ENCODE assay signal across 1 cellular context in the genomic region with DNA sequence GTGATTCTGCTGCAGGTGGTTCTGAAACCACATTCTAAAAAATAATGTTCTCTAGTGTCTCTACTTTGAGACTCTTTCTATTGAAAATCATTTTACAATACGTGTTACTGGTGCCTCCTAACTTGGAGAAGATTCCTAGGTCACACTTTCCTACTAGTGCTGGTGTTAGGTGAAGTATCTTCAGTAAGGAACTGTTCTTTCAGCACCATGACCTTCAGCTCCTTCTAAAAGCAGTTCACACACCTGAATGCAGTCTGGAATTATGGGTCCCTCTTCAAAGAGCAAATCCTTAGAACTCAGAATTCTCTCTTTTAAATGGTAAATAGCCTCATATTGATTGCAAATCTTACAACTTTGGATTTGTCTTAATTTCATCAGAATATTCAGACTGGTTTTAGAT.
TF ChIP-seq lines count a peak whose summit lies in the region.

No MANE protein-coding gene starts in this region.

TF ChIP-seq in HepG2, 621 proteins besides CTCF, POLR2A, EP300 and RAD21 (continued from another document):
- TF ChIP-seq, protein P1, sequence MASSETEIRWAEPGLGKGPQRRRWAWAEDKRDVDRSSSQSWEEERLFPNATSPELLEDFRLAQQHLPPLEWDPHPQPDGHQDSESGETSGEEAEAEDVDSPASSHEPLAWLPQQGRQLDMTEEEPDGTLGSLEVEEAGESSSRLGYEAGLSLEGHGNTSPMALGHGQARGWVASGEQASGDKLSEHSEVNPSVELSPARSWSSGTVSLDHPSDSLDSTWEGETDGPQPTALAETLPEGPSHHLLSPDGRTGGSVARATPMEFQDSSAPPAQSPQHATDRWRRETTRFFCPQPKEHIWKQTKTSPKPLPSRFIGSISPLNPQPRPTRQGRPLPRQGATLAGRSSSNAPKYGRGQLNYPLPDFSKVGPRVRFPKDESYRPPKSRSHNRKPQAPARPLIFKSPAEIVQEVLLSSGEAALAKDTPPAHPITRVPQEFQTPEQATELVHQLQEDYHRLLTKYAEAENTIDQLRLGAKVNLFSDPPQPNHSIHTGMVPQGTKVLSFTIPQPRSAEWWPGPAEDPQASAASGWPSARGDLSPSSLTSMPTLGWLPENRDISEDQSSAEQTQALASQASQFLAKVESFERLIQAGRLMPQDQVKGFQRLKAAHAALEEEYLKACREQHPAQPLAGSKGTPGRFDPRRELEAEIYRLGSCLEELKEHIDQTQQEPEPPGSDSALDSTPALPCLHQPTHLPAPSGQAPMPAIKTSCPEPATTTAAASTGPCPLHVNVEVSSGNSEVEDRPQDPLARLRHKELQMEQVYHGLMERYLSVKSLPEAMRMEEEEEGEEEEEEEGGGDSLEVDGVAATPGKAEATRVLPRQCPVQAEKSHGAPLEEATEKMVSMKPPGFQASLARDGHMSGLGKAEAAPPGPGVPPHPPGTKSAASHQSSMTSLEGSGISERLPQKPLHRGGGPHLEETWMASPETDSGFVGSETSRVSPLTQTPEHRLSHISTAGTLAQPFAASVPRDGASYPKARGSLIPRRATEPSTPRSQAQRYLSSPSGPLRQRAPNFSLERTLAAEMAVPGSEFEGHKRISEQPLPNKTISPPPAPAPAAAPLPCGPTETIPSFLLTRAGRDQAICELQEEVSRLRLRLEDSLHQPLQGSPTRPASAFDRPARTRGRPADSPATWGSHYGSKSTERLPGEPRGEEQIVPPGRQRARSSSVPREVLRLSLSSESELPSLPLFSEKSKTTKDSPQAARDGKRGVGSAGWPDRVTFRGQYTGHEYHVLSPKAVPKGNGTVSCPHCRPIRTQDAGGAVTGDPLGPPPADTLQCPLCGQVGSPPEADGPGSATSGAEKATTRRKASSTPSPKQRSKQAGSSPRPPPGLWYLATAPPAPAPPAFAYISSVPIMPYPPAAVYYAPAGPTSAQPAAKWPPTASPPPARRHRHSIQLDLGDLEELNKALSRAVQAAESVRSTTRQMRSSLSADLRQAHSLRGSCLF (CRISPR knock-in tag; IDR thresholded peaks at IDR 0.05; ENCODE audit: borderline replicate concordance), result no peak
- TF ChIP-seq, protein P2, sequence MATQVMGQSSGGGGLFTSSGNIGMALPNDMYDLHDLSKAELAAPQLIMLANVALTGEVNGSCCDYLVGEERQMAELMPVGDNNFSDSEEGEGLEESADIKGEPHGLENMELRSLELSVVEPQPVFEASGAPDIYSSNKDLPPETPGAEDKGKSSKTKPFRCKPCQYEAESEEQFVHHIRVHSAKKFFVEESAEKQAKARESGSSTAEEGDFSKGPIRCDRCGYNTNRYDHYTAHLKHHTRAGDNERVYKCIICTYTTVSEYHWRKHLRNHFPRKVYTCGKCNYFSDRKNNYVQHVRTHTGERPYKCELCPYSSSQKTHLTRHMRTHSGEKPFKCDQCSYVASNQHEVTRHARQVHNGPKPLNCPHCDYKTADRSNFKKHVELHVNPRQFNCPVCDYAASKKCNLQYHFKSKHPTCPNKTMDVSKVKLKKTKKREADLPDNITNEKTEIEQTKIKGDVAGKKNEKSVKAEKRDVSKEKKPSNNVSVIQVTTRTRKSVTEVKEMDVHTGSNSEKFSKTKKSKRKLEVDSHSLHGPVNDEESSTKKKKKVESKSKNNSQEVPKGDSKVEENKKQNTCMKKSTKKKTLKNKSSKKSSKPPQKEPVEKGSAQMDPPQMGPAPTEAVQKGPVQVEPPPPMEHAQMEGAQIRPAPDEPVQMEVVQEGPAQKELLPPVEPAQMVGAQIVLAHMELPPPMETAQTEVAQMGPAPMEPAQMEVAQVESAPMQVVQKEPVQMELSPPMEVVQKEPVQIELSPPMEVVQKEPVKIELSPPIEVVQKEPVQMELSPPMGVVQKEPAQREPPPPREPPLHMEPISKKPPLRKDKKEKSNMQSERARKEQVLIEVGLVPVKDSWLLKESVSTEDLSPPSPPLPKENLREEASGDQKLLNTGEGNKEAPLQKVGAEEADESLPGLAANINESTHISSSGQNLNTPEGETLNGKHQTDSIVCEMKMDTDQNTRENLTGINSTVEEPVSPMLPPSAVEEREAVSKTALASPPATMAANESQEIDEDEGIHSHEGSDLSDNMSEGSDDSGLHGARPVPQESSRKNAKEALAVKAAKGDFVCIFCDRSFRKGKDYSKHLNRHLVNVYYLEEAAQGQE (IDR thresholded peaks at IDR 0.05; ENCODE audit: borderline replicate concordance in 1 of 2, low read depth in 1 of 2, low read length in 2 of 2), result peak in 1 of 2 experiments; percentile 65; a peak in 2 of 4 replicates
- TF ChIP-seq ZNF207 (IDR thresholded peaks at IDR 0.05; ENCODE audit: borderline replicate concordance) (no peak), GFI1 (CRISPR knock-in tag; IDR thresholded peaks at IDR 0.05; ENCODE audit: borderline replicate concordance) (no peak), ZNF138 (CRISPR knock-in tag; IDR thresholded peaks at IDR 0.05; ENCODE audit: low read depth) (no peak), MIER2 (CRISPR knock-in tag; IDR thresholded peaks at IDR 0.05) (0 out of 2 replicates have a peak, but pooled peaks have one; percentile 28)
- TF ChIP-seq, protein P3, sequence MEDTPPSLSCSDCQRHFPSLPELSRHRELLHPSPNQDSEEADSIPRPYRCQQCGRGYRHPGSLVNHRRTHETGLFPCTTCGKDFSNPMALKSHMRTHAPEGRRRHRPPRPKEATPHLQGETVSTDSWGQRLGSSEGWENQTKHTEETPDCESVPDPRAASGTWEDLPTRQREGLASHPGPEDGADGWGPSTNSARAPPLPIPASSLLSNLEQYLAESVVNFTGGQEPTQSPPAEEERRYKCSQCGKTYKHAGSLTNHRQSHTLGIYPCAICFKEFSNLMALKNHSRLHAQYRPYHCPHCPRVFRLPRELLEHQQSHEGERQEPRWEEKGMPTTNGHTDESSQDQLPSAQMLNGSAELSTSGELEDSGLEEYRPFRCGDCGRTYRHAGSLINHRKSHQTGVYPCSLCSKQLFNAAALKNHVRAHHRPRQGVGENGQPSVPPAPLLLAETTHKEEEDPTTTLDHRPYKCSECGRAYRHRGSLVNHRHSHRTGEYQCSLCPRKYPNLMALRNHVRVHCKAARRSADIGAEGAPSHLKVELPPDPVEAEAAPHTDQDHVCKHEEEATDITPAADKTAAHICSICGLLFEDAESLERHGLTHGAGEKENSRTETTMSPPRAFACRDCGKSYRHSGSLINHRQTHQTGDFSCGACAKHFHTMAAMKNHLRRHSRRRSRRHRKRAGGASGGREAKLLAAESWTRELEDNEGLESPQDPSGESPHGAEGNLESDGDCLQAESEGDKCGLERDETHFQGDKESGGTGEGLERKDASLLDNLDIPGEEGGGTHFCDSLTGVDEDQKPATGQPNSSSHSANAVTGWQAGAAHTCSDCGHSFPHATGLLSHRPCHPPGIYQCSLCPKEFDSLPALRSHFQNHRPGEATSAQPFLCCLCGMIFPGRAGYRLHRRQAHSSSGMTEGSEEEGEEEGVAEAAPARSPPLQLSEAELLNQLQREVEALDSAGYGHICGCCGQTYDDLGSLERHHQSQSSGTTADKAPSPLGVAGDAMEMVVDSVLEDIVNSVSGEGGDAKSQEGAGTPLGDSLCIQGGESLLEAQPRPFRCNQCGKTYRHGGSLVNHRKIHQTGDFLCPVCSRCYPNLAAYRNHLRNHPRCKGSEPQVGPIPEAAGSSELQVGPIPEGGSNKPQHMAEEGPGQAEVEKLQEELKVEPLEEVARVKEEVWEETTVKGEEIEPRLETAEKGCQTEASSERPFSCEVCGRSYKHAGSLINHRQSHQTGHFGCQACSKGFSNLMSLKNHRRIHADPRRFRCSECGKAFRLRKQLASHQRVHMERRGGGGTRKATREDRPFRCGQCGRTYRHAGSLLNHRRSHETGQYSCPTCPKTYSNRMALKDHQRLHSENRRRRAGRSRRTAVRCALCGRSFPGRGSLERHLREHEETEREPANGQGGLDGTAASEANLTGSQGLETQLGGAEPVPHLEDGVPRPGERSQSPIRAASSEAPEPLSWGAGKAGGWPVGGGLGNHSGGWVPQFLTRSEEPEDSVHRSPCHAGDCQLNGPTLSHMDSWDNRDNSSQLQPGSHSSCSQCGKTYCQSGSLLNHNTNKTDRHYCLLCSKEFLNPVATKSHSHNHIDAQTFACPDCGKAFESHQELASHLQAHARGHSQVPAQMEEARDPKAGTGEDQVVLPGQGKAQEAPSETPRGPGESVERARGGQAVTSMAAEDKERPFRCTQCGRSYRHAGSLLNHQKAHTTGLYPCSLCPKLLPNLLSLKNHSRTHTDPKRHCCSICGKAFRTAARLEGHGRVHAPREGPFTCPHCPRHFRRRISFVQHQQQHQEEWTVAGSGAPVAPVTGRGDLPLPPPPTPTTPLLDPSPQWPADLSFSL (CRISPR knock-in tag; IDR thresholded peaks at IDR 0.05), result no peak
- TF ChIP-seq, protein P4, sequence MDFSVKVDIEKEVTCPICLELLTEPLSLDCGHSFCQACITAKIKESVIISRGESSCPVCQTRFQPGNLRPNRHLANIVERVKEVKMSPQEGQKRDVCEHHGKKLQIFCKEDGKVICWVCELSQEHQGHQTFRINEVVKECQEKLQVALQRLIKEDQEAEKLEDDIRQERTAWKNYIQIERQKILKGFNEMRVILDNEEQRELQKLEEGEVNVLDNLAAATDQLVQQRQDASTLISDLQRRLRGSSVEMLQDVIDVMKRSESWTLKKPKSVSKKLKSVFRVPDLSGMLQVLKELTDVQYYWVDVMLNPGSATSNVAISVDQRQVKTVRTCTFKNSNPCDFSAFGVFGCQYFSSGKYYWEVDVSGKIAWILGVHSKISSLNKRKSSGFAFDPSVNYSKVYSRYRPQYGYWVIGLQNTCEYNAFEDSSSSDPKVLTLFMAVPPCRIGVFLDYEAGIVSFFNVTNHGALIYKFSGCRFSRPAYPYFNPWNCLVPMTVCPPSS (IDR thresholded peaks at IDR 0.05), result no peak
- TF ChIP-seq, protein P5, sequence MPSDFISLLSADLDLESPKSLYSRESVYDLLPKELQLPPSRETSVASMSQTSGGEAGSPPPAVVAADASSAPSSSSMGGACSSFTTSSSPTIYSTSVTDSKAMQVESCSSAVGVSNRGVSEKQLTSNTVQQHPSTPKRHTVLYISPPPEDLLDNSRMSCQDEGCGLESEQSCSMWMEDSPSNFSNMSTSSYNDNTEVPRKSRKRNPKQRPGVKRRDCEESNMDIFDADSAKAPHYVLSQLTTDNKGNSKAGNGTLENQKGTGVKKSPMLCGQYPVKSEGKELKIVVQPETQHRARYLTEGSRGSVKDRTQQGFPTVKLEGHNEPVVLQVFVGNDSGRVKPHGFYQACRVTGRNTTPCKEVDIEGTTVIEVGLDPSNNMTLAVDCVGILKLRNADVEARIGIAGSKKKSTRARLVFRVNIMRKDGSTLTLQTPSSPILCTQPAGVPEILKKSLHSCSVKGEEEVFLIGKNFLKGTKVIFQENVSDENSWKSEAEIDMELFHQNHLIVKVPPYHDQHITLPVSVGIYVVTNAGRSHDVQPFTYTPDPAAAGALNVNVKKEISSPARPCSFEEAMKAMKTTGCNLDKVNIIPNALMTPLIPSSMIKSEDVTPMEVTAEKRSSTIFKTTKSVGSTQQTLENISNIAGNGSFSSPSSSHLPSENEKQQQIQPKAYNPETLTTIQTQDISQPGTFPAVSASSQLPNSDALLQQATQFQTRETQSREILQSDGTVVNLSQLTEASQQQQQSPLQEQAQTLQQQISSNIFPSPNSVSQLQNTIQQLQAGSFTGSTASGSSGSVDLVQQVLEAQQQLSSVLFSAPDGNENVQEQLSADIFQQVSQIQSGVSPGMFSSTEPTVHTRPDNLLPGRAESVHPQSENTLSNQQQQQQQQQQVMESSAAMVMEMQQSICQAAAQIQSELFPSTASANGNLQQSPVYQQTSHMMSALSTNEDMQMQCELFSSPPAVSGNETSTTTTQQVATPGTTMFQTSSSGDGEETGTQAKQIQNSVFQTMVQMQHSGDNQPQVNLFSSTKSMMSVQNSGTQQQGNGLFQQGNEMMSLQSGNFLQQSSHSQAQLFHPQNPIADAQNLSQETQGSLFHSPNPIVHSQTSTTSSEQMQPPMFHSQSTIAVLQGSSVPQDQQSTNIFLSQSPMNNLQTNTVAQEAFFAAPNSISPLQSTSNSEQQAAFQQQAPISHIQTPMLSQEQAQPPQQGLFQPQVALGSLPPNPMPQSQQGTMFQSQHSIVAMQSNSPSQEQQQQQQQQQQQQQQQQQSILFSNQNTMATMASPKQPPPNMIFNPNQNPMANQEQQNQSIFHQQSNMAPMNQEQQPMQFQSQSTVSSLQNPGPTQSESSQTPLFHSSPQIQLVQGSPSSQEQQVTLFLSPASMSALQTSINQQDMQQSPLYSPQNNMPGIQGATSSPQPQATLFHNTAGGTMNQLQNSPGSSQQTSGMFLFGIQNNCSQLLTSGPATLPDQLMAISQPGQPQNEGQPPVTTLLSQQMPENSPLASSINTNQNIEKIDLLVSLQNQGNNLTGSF (CRISPR knock-in tag; IDR thresholded peaks at IDR 0.05), result no peak
